In the genomic region with DNA sequence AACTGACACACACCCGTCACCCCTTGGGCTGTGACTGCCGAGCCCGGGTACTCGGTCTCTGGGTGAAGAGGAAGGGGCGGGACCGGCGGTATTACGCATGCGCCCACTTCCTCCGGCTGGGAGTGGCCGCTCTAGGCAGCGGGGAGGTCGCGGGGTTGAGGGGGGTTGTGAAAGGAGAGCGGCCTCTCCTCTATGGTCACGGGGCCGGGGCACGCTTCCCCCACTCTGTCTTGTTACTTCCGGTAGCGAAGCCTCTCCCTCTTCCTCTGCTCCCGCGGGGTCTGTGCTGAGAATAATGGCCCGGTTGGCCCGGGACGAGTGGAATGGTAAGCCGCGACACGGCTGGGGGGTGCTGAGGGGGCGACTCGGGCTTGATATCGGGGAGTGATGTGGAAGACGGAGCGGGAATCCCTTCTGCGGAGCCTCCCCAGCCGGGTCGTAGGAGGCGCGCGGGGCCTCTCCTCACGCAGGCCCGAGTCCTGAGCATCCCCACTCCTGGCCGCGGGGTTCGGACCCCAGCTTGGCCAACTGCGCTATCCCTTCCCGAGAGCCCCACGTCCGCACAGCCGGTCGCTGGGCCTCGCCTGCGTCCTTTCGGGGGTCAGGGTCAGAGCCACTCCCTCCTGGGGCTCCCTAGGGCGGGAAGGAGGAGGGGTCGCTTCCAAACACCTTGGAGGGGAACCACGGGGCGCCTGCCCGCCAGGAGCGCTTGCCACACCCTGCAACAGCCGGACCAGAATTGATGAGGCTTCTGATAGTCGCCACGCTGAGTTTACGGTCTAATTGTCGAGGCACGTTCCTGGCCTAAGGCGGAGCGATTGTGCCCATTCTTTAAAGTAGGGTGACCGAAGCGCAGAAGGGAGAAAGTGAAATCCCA, we compare ENCODE assay signal across 8 cellular contexts.
DNase-seq lines count a peak whose midpoint lies in the region; ATAC-seq and TF ChIP-seq lines count a peak whose summit lies in the region.

A gene with protein sequence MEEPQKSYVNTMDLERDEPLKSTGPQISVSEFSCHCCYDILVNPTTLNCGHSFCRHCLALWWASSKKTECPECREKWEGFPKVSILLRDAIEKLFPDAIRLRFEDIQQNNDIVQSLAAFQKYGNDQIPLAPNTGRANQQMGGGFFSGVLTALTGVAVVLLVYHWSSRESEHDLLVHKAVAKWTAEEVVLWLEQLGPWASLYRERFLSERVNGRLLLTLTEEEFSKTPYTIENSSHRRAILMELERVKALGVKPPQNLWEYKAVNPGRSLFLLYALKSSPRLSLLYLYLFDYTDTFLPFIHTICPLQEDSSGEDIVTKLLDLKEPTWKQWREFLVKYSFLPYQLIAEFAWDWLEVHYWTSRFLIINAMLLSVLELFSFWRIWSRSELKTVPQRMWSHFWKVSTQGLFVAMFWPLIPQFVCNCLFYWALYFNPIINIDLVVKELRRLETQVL (plus strand): TSS at position 259 of the 877 bp plus-strand sequence. CDS start 11,396 bp downstream, outside the sequence.

- peaks cover 6% of the 10 kb centered on the region for H3K9me3 Mint-ChIP-seq in central memory CD8-positive, alpha-beta T cell

- H3K27ac Mint-ChIP-seq in central memory CD8-positive, alpha-beta T cell (ENCODE audit: low read depth), result peak within 1 kb of the TSS; percentile 90

- DNase-seq in AG09309 (ENCODE audit: low read depth) (peak; percentile 73), NCI-H446 (lab: John Stamatoyannopoulos, UW) (peak; percentile 96), iris pigment epithelial cell (ENCODE audit: low read depth) (peak; percentile 95)
- DNase-seq in activated CD4-positive, CD25-positive, alpha-beta regulatory T cell treated with anti-CD3 and anti-CD28 coated beads, Interleukin-2, amount 50 U/mL, for 16 hours (ENCODE audit: low read depth, low spot score), result peak; percentile 97
- DNase-seq in central memory CD8-positive, alpha-beta T cell (ENCODE audit: low spot score in 2 of 2), result peak; percentile 98 to 99
- DNase-seq in stimulated activated CD4-positive, alpha-beta T cell treated with anti-CD3 and anti-CD28 coated beads, Interleukin-12 subunit alpha, Interleukin-12 subunit beta, amount 100 ng/mL, for 4 hours, result peak; percentile 99

- peaks cover 58% of the 10 kb centered on the region for H3K4me1 Mint-ChIP-seq in central memory CD8-positive, alpha-beta T cell

- peak within 1 kb of the TSS; percentile 97 for H3K4me3 ChIP-seq in AG09309 (ENCODE audit: control insufficient read depth, low read depth, low read length)

- H3K27me3 Mint-ChIP-seq in central memory CD8-positive, alpha-beta T cell, result no peaks in the 10 kb centered on the region

- no peak for TF ChIP-seq CTCF in AG09309 (IDR thresholded peaks at IDR 0.05; ENCODE audit: control insufficient read depth, insufficient read depth, low read depth, low read length, missing control alignments)

- H3K36me3 Mint-ChIP-seq in central memory CD8-positive, alpha-beta T cell (ENCODE audit: insufficient read depth), result peaks cover 27% of the 10 kb centered on the region

- peak; percentile 80 for ATAC-seq in GM19025 (IDR thresholded peaks at IDR 0.05; ENCODE audit: low read depth, unreplicated experiment)
- peak; percentile 73 for ATAC-seq in HG03342 (IDR thresholded peaks at IDR 0.05; ENCODE audit: unreplicated experiment)
- ATAC-seq in central memory CD8-positive, alpha-beta T cell (replicated peaks; ENCODE audit: extremely low read depth, poor library complexity, severe bottlenecking), result peak; percentile 75

- peak within 1 kb of the TSS; percentile 94 for H3K4me3 Mint-ChIP-seq in central memory CD8-positive, alpha-beta T cell

Comparison
In these comparisons a context has a peak if more than half of its experiments do, and no peak if none do; other contexts are left out.
1. Peak in every context shown above with its lines: DNase-seq, ATAC-seq and H3K4me3 ChIP-seq.